ENCODE assay signal across 12 cellular contexts in the genomic region with DNA sequence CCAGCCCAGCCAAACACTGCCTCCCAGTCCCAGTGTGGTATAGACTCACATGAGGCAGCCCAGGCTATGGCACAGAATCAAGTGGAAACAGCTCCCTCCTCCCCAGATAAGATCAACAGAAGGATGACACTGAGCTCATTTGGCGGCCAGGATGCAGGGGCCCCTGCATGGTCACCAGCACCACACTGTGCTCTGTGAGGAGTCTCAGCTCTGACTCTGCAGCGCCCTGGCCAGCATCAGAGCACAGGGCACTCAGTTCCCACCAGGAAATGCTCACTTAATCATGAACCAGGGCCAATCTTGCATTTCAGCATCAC. TPM values are rescaled to one million over a fixed set of nuclear protein-coding genes. Genes with fewer than 3 reads are reported as not detected.
DNase-seq lines count a peak whose midpoint lies in the region; ATAC-seq and TF ChIP-seq lines count a peak whose summit lies in the region.
"Had no signal": no experiment of that assay in that cellular context is flagged by ENCODE, and none has a peak within 500 bp of the region (broad histone marks: within the 10 kb centered on the region; RNA-seq: fewer than 3 reads in every experiment).

No MANE protein-coding gene starts in this region.

- no peak overlapping the region for H3K4me3 Mint-ChIP-seq in activated CD4-positive, alpha-beta T cell treated with anti-CD3 and anti-CD28 coated beads for 36 hours
- no peak overlapping the region for H3K4me3 Mint-ChIP-seq in stimulated activated naive B cell treated with anti-CD40 and anti-IgM and Interleukin-4, amounts not matched to agents 10 μg/mL and 1 μg/mL and 100 μg/mL, for 72 hours

- ATAC-seq in activated CD4-positive, alpha-beta T cell treated with anti-CD3 and anti-CD28 coated beads for 36 hours = peak; percentile 19
- ATAC-seq in stimulated activated naive B cell treated with anti-CD40 and anti-IgM and Interleukin-4, amounts not matched to agents 10 μg/mL and 1 μg/mL and 100 μg/mL, for 72 hours (replicated peaks) = peak in 1 of 2 donors; percentile 25
- no peak for ATAC-seq in GM18867 (IDR thresholded peaks at IDR 0.05; ENCODE audit: unreplicated experiment)
- no peak for ATAC-seq in HG02763 (IDR thresholded peaks at IDR 0.05; ENCODE audit: unreplicated experiment)
- ATAC-seq: PC-3 had no signal

- POLR2A ChIA-PET in activated CD4-positive, alpha-beta T cell treated with anti-CD3 and anti-CD28 coated beads for 36 hours (lab: Charles Lee) = no interaction called here

- CTCF ChIA-PET in activated CD4-positive, alpha-beta T cell treated with anti-CD3 and anti-CD28 coated beads for 36 hours (lab: Charles Lee) = no interaction called here

- DNase-seq in activated CD4-positive, alpha-beta T cell treated with anti-CD3 and anti-CD28 coated beads for 36 hours = no peak
- no peak for DNase-seq in activated CD4-positive, alpha-beta T cell treated with anti-CD3 and anti-CD28 coated beads, Interleukin-2, amount 50 U/mL, for 48 hours
- DNase-seq in SK-N-DZ (ENCODE audit: low spot score) = peak; percentile 90
- DNase-seq in erythroblast (lab: John Stamatoyannopoulos, UW) = peak; percentile 75 to 87
- no peak for DNase-seq in stimulated activated naive B cell treated with anti-CD40 and anti-IgM and Interleukin-4, amounts not matched to agents 10 μg/mL and 1 μg/mL and 100 μg/mL, for 72 hours
- DNase-seq in SHP77 (lab: John Stamatoyannopoulos, UW) = no peak
- DNase-seq: left ventricle myocardium superior, NCI-H1105 treated with DMSO at 0.1 percent for 48 hours, NCI-H748 treated with DMSO at 0.1 percent for 48 hours, PC-3 had no signal

- H3K27me3 Mint-ChIP-seq in activated CD4-positive, alpha-beta T cell treated with anti-CD3 and anti-CD28 coated beads for 36 hours = no peaks in the 10 kb centered on the region
- no peaks in the 10 kb centered on the region for H3K27me3 Mint-ChIP-seq in stimulated activated naive B cell treated with anti-CD40 and anti-IgM and Interleukin-4, amounts not matched to agents 10 μg/mL and 1 μg/mL and 100 μg/mL, for 72 hours

- no peak overlapping the region for H3K27ac Mint-ChIP-seq in activated CD4-positive, alpha-beta T cell treated with anti-CD3 and anti-CD28 coated beads for 36 hours
- H3K27ac Mint-ChIP-seq in stimulated activated naive B cell treated with anti-CD40 and anti-IgM and Interleukin-4, amounts not matched to agents 10 μg/mL and 1 μg/mL and 100 μg/mL, for 72 hours = peak overlapping the region; percentile 9

- H3K36me3 Mint-ChIP-seq in activated CD4-positive, alpha-beta T cell treated with anti-CD3 and anti-CD28 coated beads for 36 hours (ENCODE audit: low read depth) = peaks cover 5% of the 10 kb centered on the region
- H3K36me3 Mint-ChIP-seq in stimulated activated naive B cell treated with anti-CD40 and anti-IgM and Interleukin-4, amounts not matched to agents 10 μg/mL and 1 μg/mL and 100 μg/mL, for 72 hours = peaks cover 32 to 55% of the 10 kb centered on the region in 2 donors

- H3K4me1 Mint-ChIP-seq in activated CD4-positive, alpha-beta T cell treated with anti-CD3 and anti-CD28 coated beads for 36 hours = no peaks in the 10 kb centered on the region
- no peaks in the 10 kb centered on the region for H3K4me1 Mint-ChIP-seq in stimulated activated naive B cell treated with anti-CD40 and anti-IgM and Interleukin-4, amounts not matched to agents 10 μg/mL and 1 μg/mL and 100 μg/mL, for 72 hours

- TF ChIP-seq POLR2A in erythroblast (IDR thresholded peaks at IDR 0.05; ENCODE audit: low read length) = peak; percentile 31

- intact Hi-C loops in activated CD4-positive, alpha-beta T cell treated with anti-CD3 and anti-CD28 coated beads for 36 hours (cut with DNase I, micrococcal nuclease) = no loop called here

- no peaks in the 10 kb centered on the region for H3K9me3 Mint-ChIP-seq in activated CD4-positive, alpha-beta T cell treated with anti-CD3 and anti-CD28 coated beads for 36 hours (ENCODE audit: low read depth)
- no peaks in the 10 kb centered on the region for H3K9me3 Mint-ChIP-seq in stimulated activated naive B cell treated with anti-CD40 and anti-IgM and Interleukin-4, amounts not matched to agents 10 μg/mL and 1 μg/mL and 100 μg/mL, for 72 hours

RNA-seq across cellular contexts. Expression of a gene that starts 18.0 kb away (rescaled TPM):
- total RNA-seq in activated CD4-positive, alpha-beta T cell treated with anti-CD3 and anti-CD28 coated beads for 36 hours = 100 to 1,000 TPM in 1 of 2 experiments, 10 to 100 TPM in 1; 93.5 to 123 TPM
- polyA plus RNA-seq in SK-N-DZ (2014; cell fraction: cytosol; rRNA removed) = 342 and 394 TPM in 2 replicates
- 1,046 and 1,128 TPM in 2 replicates for polyA plus RNA-seq in SK-N-DZ (2014; cell fraction: nucleus; rRNA removed)

Comparison
In these comparisons a context has a peak if more than half of its experiments do, and no peak if none do; other contexts are left out.
1. DNase-seq: peak in SK-N-DZ (single experiment) and erythroblast (2 of 2); none in activated CD4-positive, alpha-beta T cell treated with anti-CD3 and anti-CD28 coated beads for 36 hours (single experiment), activated CD4-positive, alpha-beta T cell treated with anti-CD3 and anti-CD28 coated beads, Interleukin-2, amount 50 U/mL, for 48 hours (0 of 2), stimulated activated naive B cell treated with anti-CD40 and anti-IgM and Interleukin-4, amounts not matched to agents 10 μg/mL and 1 μg/mL and 100 μg/mL, for 72 hours (single experiment) and SHP77 (0 of 2).